Comparison of ENCODE assay signal across 9 cellular contexts in the genomic region with DNA sequence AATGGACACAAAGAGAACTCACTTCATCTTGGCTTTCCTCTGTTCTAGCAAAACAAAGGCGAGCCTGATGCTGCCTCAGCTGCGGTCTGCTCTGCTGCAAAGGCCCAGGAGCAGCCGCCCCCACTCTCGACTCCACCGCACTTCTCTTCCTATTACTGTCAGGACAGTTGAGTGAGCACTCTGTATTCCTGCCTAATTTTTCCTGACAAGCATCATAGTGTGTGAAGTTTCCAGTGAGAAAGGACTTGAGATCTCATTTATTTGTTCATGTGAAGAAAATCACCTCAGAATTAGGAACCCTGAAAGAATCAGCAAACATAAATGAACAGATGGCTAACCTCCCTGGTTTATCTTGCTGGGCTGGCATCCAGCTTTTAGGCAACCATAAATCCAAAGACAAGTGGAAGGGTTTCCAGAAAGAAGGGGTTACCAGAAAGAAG. TPM values are rescaled to one million over a fixed set of nuclear protein-coding genes. Genes with fewer than 3 reads are reported as not detected.
DNase-seq lines count a peak whose midpoint lies in the region; TF ChIP-seq lines count a peak whose summit lies in the region.
"Had no signal": no experiment of that assay in that cellular context is flagged by ENCODE, and none has a peak within 500 bp of the region (broad histone marks: within the 10 kb centered on the region; RNA-seq: fewer than 3 reads in every experiment).

No MANE protein-coding gene starts in this region.

- no peak for DNase-seq in activated CD4-positive, alpha-beta T cell treated with anti-CD3 and anti-CD28 coated beads, Interleukin-2, amount 10 ng/mL, durations not matched to agents 24 days and 14 days
- DNase-seq in activated CD4-positive, alpha-beta T cell treated with anti-CD3 and anti-CD28 coated beads for 4 hours, result no peak
- DNase-seq in Peyer's patch (peak in 2 of 3 donors; percentile 48 to 72), dorsolateral prefrontal cortex (peak; percentile 66 to 90 (median 84)), vagina (ENCODE audit: extremely low spot score in 2 of 2) (no peak), islet precursor cell (no peak)

- no peak overlapping the region for H3K9ac ChIP-seq in HUES48 (ENCODE audit: low read depth, low read length)

- H3K36me3 Mint-ChIP-seq in activated CD4-positive, alpha-beta T cell treated with anti-CD3 and anti-CD28 coated beads, Interleukin-2, amount 10 ng/mL, durations not matched to agents 24 days and 14 days (ENCODE audit: low read depth), result peaks cover 10% of the 10 kb centered on the region

- H3K4me1 ChIP-seq in HUES48 (ENCODE audit: control insufficient read depth, insufficient read depth, low read length) (peaks cover 17% of the 10 kb centered on the region), Peyer's patch (peaks cover 0 to 91% (median 17%) of the 10 kb centered on the region in 4 donors), muscle layer of duodenum (ENCODE audit: control insufficient read depth in 1 of 2, insufficient read depth in 2 of 2, low read length in 2 of 2) (peaks cover 63 to 64% of the 10 kb centered on the region in 2 donors), vagina (peaks cover 86% of the 10 kb centered on the region)

- peaks cover 3% of the 10 kb centered on the region for H3K9me3 Mint-ChIP-seq in activated CD4-positive, alpha-beta T cell treated with anti-CD3 and anti-CD28 coated beads, Interleukin-2, amount 10 ng/mL, durations not matched to agents 24 days and 14 days

- TF ChIP-seq POLR2A in Peyer's patch (IDR thresholded peaks at IDR 0.05), result no peak
- no peak for TF ChIP-seq POLR2A in vagina (IDR thresholded peaks at IDR 0.05)

- H3K27me3 Mint-ChIP-seq in activated CD4-positive, alpha-beta T cell treated with anti-CD3 and anti-CD28 coated beads, Interleukin-2, amount 10 ng/mL, durations not matched to agents 24 days and 14 days, result no peaks in the 10 kb centered on the region
- H3K27me3 Mint-ChIP-seq: CD8-positive, alpha-beta memory T cell had no signal

- peaks cover 25% of the 10 kb centered on the region for H3K36me3 ChIP-seq in HUES48 (ENCODE audit: control insufficient read depth, insufficient read depth, low read length)
- peaks cover 0 to 24% (median 0%) of the 10 kb centered on the region in 3 donors for H3K36me3 ChIP-seq in Peyer's patch
- peaks cover 16 to 28% of the 10 kb centered on the region in 2 donors for H3K36me3 ChIP-seq in muscle layer of duodenum (ENCODE audit: control insufficient read depth in 1 of 2, insufficient read depth in 2 of 2, low read length in 2 of 2)
- H3K36me3 ChIP-seq in vagina, result peaks cover 0 to 17% of the 10 kb centered on the region in 2 donors

- no peak overlapping the region for H3K4me3 Mint-ChIP-seq in activated CD4-positive, alpha-beta T cell treated with anti-CD3 and anti-CD28 coated beads, Interleukin-2, amount 10 ng/mL, durations not matched to agents 24 days and 14 days

- no peak overlapping the region for H3K4me3 ChIP-seq in HUES48 (ENCODE audit: low read depth, low read length)
- peak overlapping the region in 2 of 4 donors; percentile 6 to 8 for H3K4me3 ChIP-seq in Peyer's patch
- peak overlapping the region in 47 of 59 donors; percentile 1 to 61 (median 22) for H3K4me3 ChIP-seq in dorsolateral prefrontal cortex
- H3K4me3 ChIP-seq in muscle layer of duodenum (ENCODE audit: low read depth in 1 of 2, low read length in 2 of 2), result peak overlapping the region; percentile 7 to 17
- no peak overlapping the region for H3K4me3 ChIP-seq in vagina

- H3K27ac ChIP-seq in HUES48 (ENCODE audit: low read depth, low read length) (peak overlapping the region; percentile 36), Peyer's patch (peak overlapping the region; percentile 48 to 89 (median 74)), dorsolateral prefrontal cortex (peak overlapping the region; percentile 72 to 100 (median 97)), muscle layer of duodenum (ENCODE audit: low read length) (peak overlapping the region; percentile 84), vagina (peak overlapping the region; percentile 82)

- intact Hi-C loops in activated CD4-positive, alpha-beta T cell treated with anti-CD3 and anti-CD28 coated beads, Interleukin-2, amount 10 ng/mL, durations not matched to agents 24 days and 14 days (cut with micrococcal nuclease), result loop anchor here (5.0 kb wide), 1 partner anchor 104 kb away; no protein-coding TSS in a partner anchor
- intact Hi-C loops in dorsolateral prefrontal cortex (cut with DNase I) (loop anchor here in 1 of 2 donors (2.0 kb wide), 1 partner anchor 15 kb away; the partner anchor contains the start of gene SCARB2), vagina (cut with DNase I) (no loop called here)

- no peaks in the 10 kb centered on the region for H3K27me3 ChIP-seq in HUES48 (ENCODE audit: control insufficient read depth, insufficient read depth, low read length)
- no peaks in the 10 kb centered on the region for H3K27me3 ChIP-seq in Peyer's patch
- no peaks in the 10 kb centered on the region for H3K27me3 ChIP-seq in dorsolateral prefrontal cortex
- H3K27me3 ChIP-seq in muscle layer of duodenum (ENCODE audit: low read depth, low read length), result no peaks in the 10 kb centered on the region
- no peaks in the 10 kb centered on the region for H3K27me3 ChIP-seq in vagina

- peaks cover 24% of the 10 kb centered on the region for H3K4me1 Mint-ChIP-seq in activated CD4-positive, alpha-beta T cell treated with anti-CD3 and anti-CD28 coated beads, Interleukin-2, amount 10 ng/mL, durations not matched to agents 24 days and 14 days

- H3K9me3 ChIP-seq in HUES48 (ENCODE audit: control insufficient read depth, insufficient read depth, low read length) (peaks cover 2% of the 10 kb centered on the region; the same call in 1 of the 2 replicates), Peyer's patch (no peaks in the 10 kb centered on the region), muscle layer of duodenum (ENCODE audit: control insufficient read depth in 1 of 2, low read length in 2 of 2) (no peaks in the 10 kb centered on the region), vagina (no peaks in the 10 kb centered on the region)

- H3K27ac Mint-ChIP-seq in activated CD4-positive, alpha-beta T cell treated with anti-CD3 and anti-CD28 coated beads, Interleukin-2, amount 10 ng/mL, durations not matched to agents 24 days and 14 days, result peak overlapping the region; percentile 11

- TF ChIP-seq CTCF in Peyer's patch (IDR thresholded peaks at IDR 0.05) (peak in 1 of 6 experiments; percentile 2), dorsolateral prefrontal cortex (IDR thresholded peaks at IDR 0.05 in 54 of 56, conservative IDR thresholded peaks at IDR 0.05 in 2 of 56; ENCODE audit: low read depth in 1 of 56, partially characterized antibody in 56 of 56) (peak in 6 of 56 donors; percentile 5 to 19 (median 11)), vagina (IDR thresholded peaks at IDR 0.05) (no peak)

RNA-seq across cellular contexts. Expression of gene SCARB2, which starts 15.6 kb away (rescaled TPM):
- total RNA-seq in activated CD4-positive, alpha-beta T cell treated with anti-CD3 and anti-CD28 coated beads, Interleukin-2, amount 10 ng/mL, durations not matched to agents 24 days and 14 days, result 1.5 and 1.7 TPM in 2 replicates
- total RNA-seq in Peyer's patch, result 100 to 1,000 TPM in 3 of 4 donors, 10 to 100 TPM in 1; 40.4 to 225 (median 170) TPM
- 100 to 1,000 TPM; 107 to 347 (median 169) TPM for total RNA-seq in dorsolateral prefrontal cortex
- 156 TPM for total RNA-seq in vagina

RNA-seq across cellular contexts. Expression of gene NUP54, which starts 49.8 kb away (rescaled TPM):
- total RNA-seq in activated CD4-positive, alpha-beta T cell treated with anti-CD3 and anti-CD28 coated beads, Interleukin-2, amount 10 ng/mL, durations not matched to agents 24 days and 14 days, result 72.6 and 75.1 TPM in 2 replicates
- total RNA-seq in Peyer's patch (10 to 100 TPM; 15.6 to 32.2 (median 23.9) TPM), dorsolateral prefrontal cortex (10 to 100 TPM; 26.9 to 65.4 (median 45.4) TPM), vagina (31.2 TPM)

RNA-seq across cellular contexts. Expression of gene FAM47E, which starts 53.5 kb away (rescaled TPM):
- total RNA-seq in activated CD4-positive, alpha-beta T cell treated with anti-CD3 and anti-CD28 coated beads, Interleukin-2, amount 10 ng/mL, durations not matched to agents 24 days and 14 days, result not detected in 2 replicates
- total RNA-seq in Peyer's patch (10 to 100 TPM in 1 of 4 donors, 1 to 10 TPM in 2, under 1 TPM in 1; 0.83 to 13.9 (median 7.6) TPM), dorsolateral prefrontal cortex (10 to 100 TPM in 118 of 120 experiments, 1 to 10 TPM in 2; 7.2 to 35.1 (median 21.0) TPM), vagina (0.49 TPM)
- total RNA-seq: CD8-positive, alpha-beta memory T cell had no signal

Comparison
In these comparisons a context has a peak if more than half of its experiments do, and no peak if none do; other contexts are left out.
1. DNase-seq: peak in Peyer's patch (2 of 3) and dorsolateral prefrontal cortex (10 of 10); none in activated CD4-positive, alpha-beta T cell treated with anti-CD3 and anti-CD28 coated beads, Interleukin-2, amount 10 ng/mL, durations not matched to agents 24 days and 14 days (single experiment), activated CD4-positive, alpha-beta T cell treated with anti-CD3 and anti-CD28 coated beads for 4 hours (0 of 2), vagina (0 of 2) and islet precursor cell (single experiment).
2. H3K27ac ChIP-seq: peak in every context shown above with its lines; median percentile 97 in dorsolateral prefrontal cortex; 84 in muscle layer of duodenum; 82 in vagina; 74 in Peyer's patch; 36 in HUES48.
3. H3K4me3 ChIP-seq: peak in dorsolateral prefrontal cortex (47 of 59) and muscle layer of duodenum (2 of 2); none in HUES48 (single experiment) and vagina (0 of 2).
4. RNA of gene SCARB2, which starts 15.6 kb away (total RNA-seq): 40.4 to 225 TPM in Peyer's patch, 107 to 347 TPM in dorsolateral prefrontal cortex and 156 TPM in vagina (single experiment); 1.5 to 1.7 TPM in activated CD4-positive, alpha-beta T cell treated with anti-CD3 and anti-CD28 coated beads, Interleukin-2, amount 10 ng/mL, durations not matched to agents 24 days and 14 days; every median in the first group is over 10 times any median in the second.